In the genomic region with DNA sequence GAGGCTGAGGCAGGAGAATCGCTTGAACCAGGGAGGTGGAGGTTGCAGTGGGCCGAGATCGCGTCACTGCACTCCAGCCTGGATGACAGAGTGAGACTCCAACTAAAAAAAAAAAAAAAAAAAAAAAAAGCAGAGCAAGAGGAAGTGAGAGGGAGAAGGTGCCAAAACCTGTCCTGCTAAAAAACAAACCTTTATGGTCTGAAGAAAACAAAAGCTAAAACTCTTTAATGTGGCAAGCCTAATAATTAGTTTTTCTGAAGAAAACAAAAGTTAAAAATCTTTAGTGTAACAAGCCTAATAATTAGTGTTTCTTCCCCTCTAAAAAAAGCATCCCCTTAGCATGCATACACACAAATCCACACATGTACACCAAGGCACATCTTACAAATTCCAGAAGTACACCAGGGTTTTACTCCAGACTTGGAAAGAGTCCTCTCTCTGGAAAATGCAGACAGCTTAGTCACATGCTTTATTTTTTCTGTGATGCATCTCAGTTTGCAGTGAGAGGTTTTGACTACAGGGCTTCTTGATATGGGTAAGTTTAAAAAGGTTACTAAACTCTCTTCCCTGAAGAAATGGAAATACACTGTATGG, we compare ENCODE assay signal across 29 cellular contexts.
"Had no signal": no experiment of that assay in that cellular context is flagged by ENCODE, and none has a peak within 500 bp of the region (broad histone marks: within the 10 kb centered on the region; RNA-seq: fewer than 3 reads in every experiment).

No MANE protein-coding gene starts in this region.

- H3K4me3 ChIP-seq: ascending aorta, hepatocyte, mucosa of descending colon, ovary, testis had no signal

- H3K27me3 ChIP-seq: ascending aorta, brain microvascular endothelial cell, hepatocyte, ovary, testis had no signal

- H2AFZ ChIP-seq: hepatocyte had no signal

- DNase-seq: activated CD4-positive, alpha-beta memory T cell treated with anti-CD3 and anti-CD28 coated beads for 36 hours; activated CD4-positive, alpha-beta T cell treated with anti-CD3 and anti-CD28 coated beads, Interleukin-2, amount 10 ng/mL, durations not matched to agents 24 days and 14 days; activated CD4-positive, CD25-positive, alpha-beta regulatory T cell treated with anti-CD3 and anti-CD28 coated beads, Interleukin-2, amount 50 U/mL, for 72 hours; activated CD8-positive, alpha-beta memory T cell treated with anti-CD3 and anti-CD28 coated beads, Interleukin-2, amount 50 U/mL, for 4 hours; activated effector memory CD4-positive, alpha-beta T cell treated with anti-CD3 and anti-CD28 coated beads, Interleukin-2, amount 50 U/mL, for 16 hours; activated naive CD4-positive, alpha-beta T cell treated with anti-CD3 and anti-CD28 coated beads for 36 hours; activated naive CD8-positive, alpha-beta T cell treated with anti-CD3 and anti-CD28 coated beads, Interleukin-2, amount 10 ng/mL, durations not matched to agents 7 days and 5 days; activated T-cell treated with anti-CD3 and anti-CD28 coated beads, Interleukin-2, amount 50 U/mL, for 1 hour; brain microvascular endothelial cell; caudate nucleus; endodermal cell; left cardiac atrium; left ventricle myocardium superior; mucosa of descending colon; ovary; retina; small intestine; stimulated activated CD4-positive, alpha-beta T cell treated with anti-CD3 and anti-CD28 coated beads, Interleukin-1b, Interleukin-23, amount 100 ng/mL, for 48 hours; stimulated activated naive CD4-positive, alpha-beta T cell treated with Interleukin-2 at 50 U/mL for 16 hours; SW 1271; T-helper 17 cell; T1000; testis; trophoblast cell had no signal

- H3K79me2 ChIP-seq: hepatocyte had no signal

- H3K9me3 ChIP-seq: ascending aorta, mucosa of descending colon, ovary, testis had no signal

- H3K27ac ChIP-seq: brain microvascular endothelial cell, hepatocyte, ovary, testis had no signal

- H3K36me3 ChIP-seq: ascending aorta, brain microvascular endothelial cell, ovary had no signal

- H3K4me2 ChIP-seq: hepatocyte had no signal

- ATAC-seq: esophagus mucosa; left cardiac atrium; left ventricle myocardium superior; mucosa of descending colon; natural killer cell treated with Interleukin-12 subunit alpha and Interleukin-12 subunit beta and Interleukin-15 and Interleukin-18, amount 100 ng/mL, for 72 hours; sciatic nerve; T-helper 17 cell had no signal
